Comparison of ENCODE assay signal across 8 cellular contexts in genomic region chr10:97278491-97278989, GRCh38. TPM values are rescaled to one million over a fixed set of nuclear protein-coding genes. Genes with fewer than 3 reads are reported as not detected.
DNase-seq lines count a peak whose midpoint lies in the region; ATAC-seq, FAIRE-seq and TF ChIP-seq lines count a peak whose summit lies in the region.

No MANE protein-coding gene starts in this region.

- H3K4me1 Mint-ChIP-seq in immature natural killer cell: no peaks in the 10 kb centered on the region
- no peaks in the 10 kb centered on the region for H3K4me1 Mint-ChIP-seq in stimulated activated memory B cell treated with anti-CD40 and anti-IgM and Interleukin-4, amounts not matched to agents 10 μg/mL and 1 μg/mL and 100 μg/mL, for 72 hours

- H3K36me3 Mint-ChIP-seq in immature natural killer cell: no peaks in the 10 kb centered on the region
- no peaks in the 10 kb centered on the region for H3K36me3 Mint-ChIP-seq in stimulated activated memory B cell treated with anti-CD40 and anti-IgM and Interleukin-4, amounts not matched to agents 10 μg/mL and 1 μg/mL and 100 μg/mL, for 72 hours

- H3K4me3 ChIP-seq in astrocyte of the cerebellum (ENCODE audit: low read depth, low read length): no peak overlapping the region

- peak; percentile 44 for TF ChIP-seq CTCF in astrocyte of the cerebellum (IDR thresholded peaks at IDR 0.05; ENCODE audit: low read depth, low read length, missing control alignments)

- no peaks in the 10 kb centered on the region for H3K27me3 Mint-ChIP-seq in immature natural killer cell (ENCODE audit: low read depth in 3 of 3)
- no peaks in the 10 kb centered on the region for H3K27me3 Mint-ChIP-seq in stimulated activated memory B cell treated with anti-CD40 and anti-IgM and Interleukin-4, amounts not matched to agents 10 μg/mL and 1 μg/mL and 100 μg/mL, for 72 hours

- H3K4me3 Mint-ChIP-seq in immature natural killer cell: no peak overlapping the region
- no peak overlapping the region for H3K4me3 Mint-ChIP-seq in stimulated activated memory B cell treated with anti-CD40 and anti-IgM and Interleukin-4, amounts not matched to agents 10 μg/mL and 1 μg/mL and 100 μg/mL, for 72 hours

- no peak for FAIRE-seq in GM19239 (lab: Jason Lieb, UNC)

- no peaks in the 10 kb centered on the region for H3K9me3 Mint-ChIP-seq in immature natural killer cell
- no peaks in the 10 kb centered on the region for H3K9me3 Mint-ChIP-seq in stimulated activated memory B cell treated with anti-CD40 and anti-IgM and Interleukin-4, amounts not matched to agents 10 μg/mL and 1 μg/mL and 100 μg/mL, for 72 hours

- ATAC-seq in stimulated activated memory B cell treated with anti-CD40 and anti-IgM and Interleukin-4, amounts not matched to agents 10 μg/mL and 1 μg/mL and 100 μg/mL, for 72 hours: peak; percentile 54
- ATAC-seq in GM21515 (IDR thresholded peaks at IDR 0.05; ENCODE audit: unreplicated experiment): no peak

- DNase-seq in Ammon's horn (ENCODE audit: low spot score) (peak; percentile 66), H4 (ENCODE audit: low spot score) (peak; percentile 72), NCI-H345 (lab: John Stamatoyannopoulos, UW) (peak; percentile 21), astrocyte of the cerebellum (ENCODE audit: low read depth) (peak; percentile 91), immature natural killer cell (peak; percentile 25 to 45 (median 38)), GM19239 (ENCODE audit: insufficient read length, low spot score) (no peak)

- no peak overlapping the region for H3K27ac Mint-ChIP-seq in immature natural killer cell
- no peak overlapping the region for H3K27ac Mint-ChIP-seq in stimulated activated memory B cell treated with anti-CD40 and anti-IgM and Interleukin-4, amounts not matched to agents 10 μg/mL and 1 μg/mL and 100 μg/mL, for 72 hours

- in situ Hi-C loops in astrocyte of the cerebellum (cut with HindIII; ENCODE audit: low sequenced_read_pairs): no loop called here

RNA-seq across cellular contexts. Expression of gene ARHGAP19, which starts 13.9 kb away (rescaled TPM):
- 9.5 and 10.6 TPM in 2 replicates for total RNA-seq in H4 (2014; rRNA removed; shearing (Covaris generic))
- 1 to 10 TPM; 4.9 to 8.2 (median 6.7) TPM for polyA plus RNA-seq in immature natural killer cell

RNA-seq across cellular contexts. Expression of gene FRAT1, which starts 40.5 kb away (rescaled TPM):
- total RNA-seq in H4 (2014; rRNA removed; shearing (Covaris generic)): 0.89 and 1.6 TPM in 2 replicates
- 10 to 100 TPM in 1 of 3 donors, 1 to 10 TPM in 2; 8.0 to 15.2 (median 8.1) TPM for polyA plus RNA-seq in immature natural killer cell

RNA-seq across cellular contexts. Expression of gene FRAT2, which starts 56.0 kb away (rescaled TPM):
- total RNA-seq in H4 (2014; rRNA removed; shearing (Covaris generic)): 6.2 and 11.0 TPM in 2 replicates
- polyA plus RNA-seq in immature natural killer cell: 10 to 100 TPM; 11.5 to 22.5 (median 15.9) TPM
